9 cellular contexts compared by ENCODE assay signal in genomic region chr22:44172370-44173108, GRCh38. TPM values are rescaled to one million over a fixed set of nuclear protein-coding genes. Genes with fewer than 3 reads are reported as not detected.
DNase-seq lines count a peak whose midpoint lies in the region; ATAC-seq and TF ChIP-seq lines count a peak whose summit lies in the region.
"Had no signal": no experiment of that assay in that cellular context is flagged by ENCODE, and none has a peak within 500 bp of the region (broad histone marks: within the 10 kb centered on the region; RNA-seq: fewer than 3 reads in every experiment).

No MANE protein-coding gene starts in this region.

- no peaks in the 10 kb centered on the region for H3K9me3 ChIP-seq in HUES48 (ENCODE audit: control insufficient read depth, insufficient read depth, low read length)

- no peaks in the 10 kb centered on the region for H3K36me3 ChIP-seq in HUES48 (ENCODE audit: control insufficient read depth, insufficient read depth, low read length)

- H3K4me1 ChIP-seq in HUES48 (ENCODE audit: control insufficient read depth, insufficient read depth, low read length): peaks cover 24% of the 10 kb centered on the region

- POLR2A ChIA-PET in WTC11 (lab: Charles Lee): no interaction called here

- H3K27ac Mint-ChIP-seq in WTC11: peak overlapping the region; percentile 68; the same call in 1 of the 2 replicates
- H3K27ac Mint-ChIP-seq: nephron had no signal

- no peak for TF ChIP-seq CTCF in WTC11 (IDR thresholded peaks at IDR 0.05)

- peaks cover 32% of the 10 kb centered on the region for H3K4me1 Mint-ChIP-seq in WTC11

- no peak overlapping the region for H3K4me3 Mint-ChIP-seq in WTC11
- H3K4me3 Mint-ChIP-seq: nephron had no signal

- DNase-seq in WTC11 (ENCODE audit: low spot score) (no peak), midbrain (lab: John Stamatoyannopoulos, UW) (peak; percentile 33)
- no peak for DNase-seq in activated CD8-positive, alpha-beta memory T cell treated with anti-CD3 and anti-CD28 coated beads, Interleukin-2, amount 50 U/mL, for 48 hours

- no peaks in the 10 kb centered on the region; the same call in 1 of the 2 replicates for H3K27me3 ChIP-seq in HUES48 (ENCODE audit: control insufficient read depth, insufficient read depth, low read length)

- ATAC-seq in GM18517 (IDR thresholded peaks at IDR 0.05; ENCODE audit: unreplicated experiment): peak; percentile 72
- ATAC-seq in WTC11: peak; percentile 78
- no peak for ATAC-seq in GM18873 (IDR thresholded peaks at IDR 0.05; ENCODE audit: low FRiP score, unreplicated experiment)
- no peak for ATAC-seq in HG02571 (IDR thresholded peaks at IDR 0.05; ENCODE audit: unreplicated experiment)
- ATAC-seq in GM21528 (IDR thresholded peaks at IDR 0.05; ENCODE audit: low FRiP score, unreplicated experiment): no peak

- no peaks in the 10 kb centered on the region for H3K27me3 Mint-ChIP-seq in WTC11 (ENCODE audit: low read depth)

- H3K9ac ChIP-seq in HUES48 (ENCODE audit: low read depth, low read length): no peak overlapping the region

- CTCF ChIA-PET in WTC11 (lab: Charles Lee): interaction anchor here (1.0 to 2.4 kb wide), 4 partner anchors 23 to 179 kb away, joined by 3 to 6 read pairs (median 4); no protein-coding TSS in a partner anchor

- H3K27ac ChIP-seq in HUES48 (ENCODE audit: low read depth, low read length): peak overlapping the region; percentile 78

- H3K4me3 ChIP-seq in HUES48 (ENCODE audit: low read depth, low read length): no peak overlapping the region

- H3K9me3 Mint-ChIP-seq in WTC11: no peaks in the 10 kb centered on the region
- H3K9me3 Mint-ChIP-seq: nephron had no signal

- H3K36me3 Mint-ChIP-seq in WTC11: no peaks in the 10 kb centered on the region

TF ChIP-seq in WTC11, 78 proteins besides CTCF, POLR2A, EP300 and RAD21:
- TF ChIP-seq SP1 (CRISPR knock-in tag; conservative IDR thresholded peaks at IDR 0.05) (0 out of 2 replicates have a peak, but pooled peaks have one; percentile 28), TEAD1 (CRISPR knock-in tag; IDR thresholded peaks at IDR 0.05) (no peak), ERG (CRISPR knock-in tag; IDR thresholded peaks at IDR 0.05) (no peak)

RNA-seq across cellular contexts. Expression of gene PARVG, which starts 8.2 kb away (rescaled TPM):
- total RNA-seq in WTC11 (2021): 0.41 to 0.94 TPM (median 0.69 TPM) in 3 replicates

Comparison
In these comparisons a context has a peak if more than half of its experiments do, and no peak if none do; other contexts are left out.
1. ATAC-seq: peak in GM18517 (single experiment) and WTC11 (single experiment); none in GM18873 (single experiment), HG02571 (single experiment) and GM21528 (single experiment).